ENCODE assay signal across 11 cellular contexts in genomic region chr1:162835157-162835899, GRCh38. TPM values are rescaled to one million over a fixed set of nuclear protein-coding genes. Genes with fewer than 3 reads are reported as not detected.
DNase-seq lines count a peak whose midpoint lies in the region; ATAC-seq and TF ChIP-seq lines count a peak whose summit lies in the region.
"Had no signal": no experiment of that assay in that cellular context is flagged by ENCODE, and none has a peak within 500 bp of the region (broad histone marks: within the 10 kb centered on the region; RNA-seq: fewer than 3 reads in every experiment).

No MANE protein-coding gene starts in this region.

- peaks cover 14% of the 10 kb centered on the region for H3K9me3 Mint-ChIP-seq in stimulated activated memory B cell treated with anti-CD40 and anti-IgM and Interleukin-4, amounts not matched to agents 10 μg/mL and 1 μg/mL and 100 μg/mL, for 72 hours

- no peak for DNase-seq in dorsolateral prefrontal cortex
- DNase-seq in ureter (ENCODE audit: low spot score) = no peak
- no peak for DNase-seq in HEK293T (ENCODE audit: extremely low spot score)
- no peak for DNase-seq in NCI-H748 (lab: John Stamatoyannopoulos, UW; ENCODE audit: unreplicated experiment)
- DNase-seq: islet precursor cell, NCI-H1694, SIG-M5 had no signal

- H3K36me3 Mint-ChIP-seq in stimulated activated memory B cell treated with anti-CD40 and anti-IgM and Interleukin-4, amounts not matched to agents 10 μg/mL and 1 μg/mL and 100 μg/mL, for 72 hours = peaks cover 5% of the 10 kb centered on the region

- no peaks in the 10 kb centered on the region for H3K4me1 Mint-ChIP-seq in stimulated activated memory B cell treated with anti-CD40 and anti-IgM and Interleukin-4, amounts not matched to agents 10 μg/mL and 1 μg/mL and 100 μg/mL, for 72 hours

- ATAC-seq in GM18858 (IDR thresholded peaks at IDR 0.05; ENCODE audit: unreplicated experiment) = peak; percentile 94
- peak; percentile 96 for ATAC-seq in GM21447 (IDR thresholded peaks at IDR 0.05; ENCODE audit: unreplicated experiment)
- ATAC-seq in HG03135 (IDR thresholded peaks at IDR 0.05; ENCODE audit: unreplicated experiment) = peak; percentile 85
- ATAC-seq in stimulated activated memory B cell treated with anti-CD40 and anti-IgM and Interleukin-4, amounts not matched to agents 10 μg/mL and 1 μg/mL and 100 μg/mL, for 72 hours = no peak

- H3K27ac Mint-ChIP-seq in stimulated activated memory B cell treated with anti-CD40 and anti-IgM and Interleukin-4, amounts not matched to agents 10 μg/mL and 1 μg/mL and 100 μg/mL, for 72 hours = no peak overlapping the region

- peak overlapping the region in 42 of 59 donors; percentile 5 to 75 (median 54) for H3K27ac ChIP-seq in dorsolateral prefrontal cortex

- CTCF ChIA-PET in HEK293T (lab: Yijun Ruan, JAX) = no interaction called here

- peaks cover 23% of the 10 kb centered on the region for H3K27me3 Mint-ChIP-seq in stimulated activated memory B cell treated with anti-CD40 and anti-IgM and Interleukin-4, amounts not matched to agents 10 μg/mL and 1 μg/mL and 100 μg/mL, for 72 hours

- POLR2A ChIA-PET in HEK293T (lab: Yijun Ruan, JAX) = no interaction called here

- intact Hi-C loops in dorsolateral prefrontal cortex (cut with DNase I) = no loop called here

- TF ChIP-seq CTCF in dorsolateral prefrontal cortex (IDR thresholded peaks at IDR 0.05 in 54 of 56, conservative IDR thresholded peaks at IDR 0.05 in 2 of 56; ENCODE audit: low read depth in 1 of 56, partially characterized antibody in 56 of 56) = no peak

- no peak overlapping the region for H3K4me3 Mint-ChIP-seq in stimulated activated memory B cell treated with anti-CD40 and anti-IgM and Interleukin-4, amounts not matched to agents 10 μg/mL and 1 μg/mL and 100 μg/mL, for 72 hours

- H3K4me3 ChIP-seq in dorsolateral prefrontal cortex = no peak overlapping the region

- H3K27me3 ChIP-seq in dorsolateral prefrontal cortex = no peaks in the 10 kb centered on the region

TF ChIP-seq in HEK293T, 16 proteins besides CTCF, POLR2A, EP300 and RAD21:
- TF ChIP-seq CTBP1 (IDR thresholded peaks at IDR 0.05; ENCODE audit: borderline replicate concordance) (no peak), FOXA1 (IDR thresholded peaks at IDR 0.05) (no peak), HDGF (IDR thresholded peaks at IDR 0.05; ENCODE audit: borderline replicate concordance) (no peak), NFRKB (IDR thresholded peaks at IDR 0.05) (no peak), TARDBP (IDR thresholded peaks at IDR 0.05) (no peak), BHLHE40 (IDR thresholded peaks at IDR 0.05; ENCODE audit: borderline replicate concordance) (no peak), FOXM1 (IDR thresholded peaks at IDR 0.05; ENCODE audit: borderline replicate concordance) (no peak), LEF1 (IDR thresholded peaks at IDR 0.05; ENCODE audit: borderline replicate concordance) (no peak), ARNT (IDR thresholded peaks at IDR 0.05) (no peak), L3MBTL2 (conservative IDR thresholded peaks at IDR 0.05) (no peak), FOXK2 (IDR thresholded peaks at IDR 0.05) (no peak), SP1 (IDR thresholded peaks at IDR 0.05) (no peak), PKNOX1 (IDR thresholded peaks at IDR 0.05) (no peak), SUZ12 (IDR thresholded peaks at IDR 0.05) (no peak), ZNF384 (IDR thresholded peaks at IDR 0.05) (no peak), ELF4 (IDR thresholded peaks at IDR 0.05) (no peak)

RNA-seq across cellular contexts. Expression of gene CCDC190, which starts 25.6 kb away (rescaled TPM):
- 1 to 10 TPM in 98 of 120 experiments, under 1 TPM in 21, not detected in 1; 0.52 to 6.7 (median 1.9) TPM for total RNA-seq in dorsolateral prefrontal cortex
- total RNA-seq in ureter = 0.23 TPM

RNA-seq across cellular contexts. Expression of gene HSD17B7, which starts 44.8 kb away (rescaled TPM):
- total RNA-seq in dorsolateral prefrontal cortex = 10 to 100 TPM; 11.5 to 41.2 (median 23.6) TPM
- 23.5 TPM for total RNA-seq in ureter
